Comparison of ENCODE assay signal across 11 cellular contexts in the genomic region with DNA sequence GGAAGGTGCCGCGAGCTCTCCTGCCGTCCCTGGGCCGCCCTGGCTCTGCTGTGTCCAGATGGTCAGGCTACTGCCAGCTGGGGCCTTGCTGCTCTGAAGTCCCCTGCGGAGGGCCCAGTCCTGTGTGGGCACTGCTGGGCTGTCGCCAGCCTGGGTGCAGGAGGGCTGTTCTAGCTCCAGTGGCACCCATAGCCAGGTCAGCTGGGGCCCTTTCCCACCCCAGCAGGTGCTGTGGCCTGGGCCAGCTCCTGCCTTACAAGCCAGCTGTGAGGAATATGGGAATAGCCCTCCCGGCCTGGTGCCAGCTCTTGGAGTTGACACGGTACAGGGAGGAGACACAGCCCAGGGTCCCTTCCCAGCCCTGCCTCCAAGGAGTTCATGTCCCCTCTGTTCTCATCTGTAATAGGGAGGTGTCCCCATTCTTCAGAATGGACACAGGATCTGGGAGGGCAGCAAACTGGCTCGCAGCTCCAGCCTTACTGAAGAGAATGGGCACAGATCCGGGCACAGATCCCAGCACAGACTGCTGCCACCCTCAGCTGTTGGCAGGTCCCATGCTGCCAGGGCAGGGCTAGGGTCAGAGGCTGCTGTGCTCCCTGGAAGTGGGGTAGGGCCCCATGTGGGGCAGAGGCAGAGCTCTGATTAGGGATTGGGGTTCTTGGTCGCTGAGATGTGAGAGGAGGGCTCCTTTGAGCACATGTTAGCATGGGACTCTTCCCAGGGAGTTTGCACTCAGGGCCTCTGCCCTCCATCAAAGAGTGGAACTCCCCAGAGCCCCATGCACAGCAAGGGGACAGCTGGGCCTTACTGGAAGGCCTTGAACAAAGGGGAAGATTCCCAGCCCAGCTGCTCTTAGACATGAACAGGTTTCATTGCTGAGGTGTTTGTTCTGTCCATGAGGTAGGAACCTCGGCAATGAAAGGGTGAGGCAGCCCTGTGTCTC. TPM values are rescaled to one million over a fixed set of nuclear protein-coding genes. Genes with fewer than 3 reads are reported as not detected.
A peak's percentile ranks its signal among the peaks of the same experiment; 100 is the strongest.
DNase-seq lines count a peak whose midpoint lies in the region; ATAC-seq and TF ChIP-seq lines count a peak whose summit lies in the region.
"Had no signal": no experiment of that assay in that cellular context is flagged by ENCODE, and none has a peak within 500 bp of the region (broad histone marks: within the 10 kb centered on the region; RNA-seq: fewer than 3 reads in every experiment).

No MANE protein-coding gene starts in this region.

- BruUV-seq in HCT116 (replicated peaks; lab: Mats Ljungman, UMichigan): no TSS peak

- H3K27me3 Mint-ChIP-seq in WTC11 (ENCODE audit: low read depth): peaks cover 8% of the 10 kb centered on the region

- intact Hi-C loops in HCT116 (cut with micrococcal nuclease): no loop called here

- no peaks in the 10 kb centered on the region for H3K9me2 ChIP-seq in HCT116 (ENCODE audit: insufficient read depth)

- CTCF ChIA-PET in HCT116 (lab: Charles Lee) (interaction anchor here (1.4 kb wide), 1 partner anchor 14 kb away, joined by 6 read pairs; no protein-coding TSS in a partner anchor), WTC11 (lab: Charles Lee) (interaction anchor here (3.0 kb wide), 1 partner anchor 14 kb away, joined by 17 read pairs; no protein-coding TSS in a partner anchor)

- H2AFZ ChIP-seq in HCT116 (ENCODE audit: low read depth, low read length, poor library complexity, severe bottlenecking): no peak overlapping the region
- H2AFZ ChIP-seq: GM23338 had no signal

- H3K9me3 Mint-ChIP-seq in WTC11: no peaks in the 10 kb centered on the region
- no peaks in the 10 kb centered on the region for H3K9me3 Mint-ChIP-seq in stimulated activated effector memory CD8-positive, alpha-beta T cell treated with anti-CD3 and anti-CD28 coated beads, Interleukin-12 subunit alpha, Interleukin-12 subunit beta, amount 100 ng/mL, for 72 hours

- H3K9me3 ChIP-seq in HCT116 (ENCODE audit: control insufficient read depth in 1 of 2, insufficient read depth in 1 of 2, low read depth in 1 of 2, low read length in 2 of 2): no peaks in the 10 kb centered on the region

- no peaks in the 10 kb centered on the region; the same call in 1 of the 2 replicates for H3K79me2 ChIP-seq in HCT116 (ENCODE audit: insufficient read depth, low read length)

- no peaks in the 10 kb centered on the region for H3K27me3 ChIP-seq in HCT116 (ENCODE audit: insufficient read depth, low read length)

- no peak overlapping the region for H3K4me3 Mint-ChIP-seq in WTC11
- no peak overlapping the region for H3K4me3 Mint-ChIP-seq in stimulated activated effector memory CD8-positive, alpha-beta T cell treated with anti-CD3 and anti-CD28 coated beads, Interleukin-12 subunit alpha, Interleukin-12 subunit beta, amount 100 ng/mL, for 72 hours
- H3K4me3 Mint-ChIP-seq: GM23338 had no signal

- POLR2A ChIA-PET in HCT116 (lab: Charles Lee): no interaction called here
- POLR2A ChIA-PET in WTC11 (lab: Charles Lee): interaction anchor here (1.2 kb wide), 1 partner anchor 23 kb away, joined by 4 read pairs; the partner anchor contains the start of gene SLC2A11

- TF ChIP-seq RAD21 in HCT116 (IDR thresholded peaks at IDR 0.05; ENCODE audit: low read depth): no peak

- no peak for TF ChIP-seq POLR2A in HCT116 (IDR thresholded peaks at IDR 0.05; ENCODE audit: borderline replicate concordance, extremely low read depth, insufficient read depth, insufficient read length)

- no peaks in the 10 kb centered on the region for H3K4me1 ChIP-seq in HCT116 (ENCODE audit: control insufficient read depth in 1 of 2, insufficient read depth in 2 of 2, low read length in 2 of 2)

- no peak overlapping the region for H3K9ac ChIP-seq in HCT116 (ENCODE audit: low read length)

- H3K36me3 Mint-ChIP-seq in WTC11: peaks cover 10% of the 10 kb centered on the region
- H3K36me3 Mint-ChIP-seq in stimulated activated effector memory CD8-positive, alpha-beta T cell treated with anti-CD3 and anti-CD28 coated beads, Interleukin-12 subunit alpha, Interleukin-12 subunit beta, amount 100 ng/mL, for 72 hours: peaks cover 56% of the 10 kb centered on the region

- no peak for TF ChIP-seq CTCF in HCT116 (IDR thresholded peaks at IDR 0.05 in 2 of 3, conservative IDR thresholded peaks at IDR 0.05 in 1 of 3; ENCODE audit: borderline replicate concordance in 1 of 3, insufficient read depth in 1 of 3, low read depth in 2 of 3, low read length in 2 of 3)
- no peak for TF ChIP-seq CTCF in WTC11 (IDR thresholded peaks at IDR 0.05)

- ATAC-seq in HCT116 (no peak), WTC11 (no peak), HG03159 (IDR thresholded peaks at IDR 0.05; ENCODE audit: unreplicated experiment) (no peak), HG03378 (IDR thresholded peaks at IDR 0.05; ENCODE audit: unreplicated experiment) (no peak)
- ATAC-seq in stimulated activated effector memory CD8-positive, alpha-beta T cell treated with anti-CD3 and anti-CD28 coated beads, Interleukin-12 subunit alpha, Interleukin-12 subunit beta, amount 100 ng/mL, for 72 hours: no peak
- ATAC-seq: GM23338 had no signal

- H3K4me3 ChIP-seq in HCT116 (replicated peaks in 1 of 2; ENCODE audit: low read depth in 1 of 2, low read length in 2 of 2): no peak overlapping the region
- H3K4me3 ChIP-seq: GM23338 had no signal

- no peak for DNase-seq in HCT116 (ENCODE audit: low read depth, low spot score)
- peak; percentile 0 for DNase-seq in WTC11 (ENCODE audit: low spot score)
- DNase-seq in hippocampal formation (lab: John Stamatoyannopoulos, UW): peak; percentile 51 to 67
- DNase-seq in stimulated activated effector memory CD8-positive, alpha-beta T cell treated with anti-CD3 and anti-CD28 coated beads, Interleukin-12 subunit alpha, Interleukin-12 subunit beta, amount 100 ng/mL, for 72 hours (ENCODE audit: low spot score in 2 of 2): no peak
- DNase-seq in HUDEP-2 (lab: John Stamatoyannopoulos, UW; ENCODE audit: unreplicated experiment in 76 of 76): no peak
- DNase-seq: activated naive CD4-positive, alpha-beta T cell treated with anti-CD3 and anti-CD28 coated beads, Interleukin-2, amount 50 U/mL, for 16 hours; stimulated activated CD8-positive, alpha-beta memory T cell treated with anti-CD3 and anti-CD28 coated beads, Interleukin-4, amount 100 ng/mL, for 48 hours had no signal

- H3K27ac ChIP-seq in HCT116 (ENCODE audit: low read depth, low read length): 0 out of 2 replicates have a peak overlapping the region, but pooled peaks have one; percentile 9
- H3K27ac ChIP-seq: VCaP had no signal

- H4K20me1 ChIP-seq in HCT116 (ENCODE audit: insufficient read depth): no peaks in the 10 kb centered on the region

- H3K4me1 Mint-ChIP-seq in WTC11: peaks cover 11% of the 10 kb centered on the region
- peaks cover 29% of the 10 kb centered on the region for H3K4me1 Mint-ChIP-seq in stimulated activated effector memory CD8-positive, alpha-beta T cell treated with anti-CD3 and anti-CD28 coated beads, Interleukin-12 subunit alpha, Interleukin-12 subunit beta, amount 100 ng/mL, for 72 hours

- H3K27ac Mint-ChIP-seq in WTC11: peak overlapping the region; percentile 72; the same call in 1 of the 2 replicates
- H3K27ac Mint-ChIP-seq in stimulated activated effector memory CD8-positive, alpha-beta T cell treated with anti-CD3 and anti-CD28 coated beads, Interleukin-12 subunit alpha, Interleukin-12 subunit beta, amount 100 ng/mL, for 72 hours: peak overlapping the region; percentile 75
- H3K27ac Mint-ChIP-seq: GM23338 had no signal

- H3K4me2 ChIP-seq in HCT116 (ENCODE audit: low read length): no peak overlapping the region
- H3K4me2 ChIP-seq: GM23338 had no signal

- RAD21 ChIA-PET in HCT116 (lab: Charles Lee; ENCODE audit: low non-redundant PET in 1 of 2, low total read pairs in 2 of 2, uncharacterized antibody in 2 of 2, unreplicated experiment in 2 of 2): no interaction called here

- peaks cover 5 to 7% of the 10 kb centered on the region in 2 experiments; a peak in 3 of 4 replicates for H3K36me3 ChIP-seq in HCT116 (ENCODE audit: control insufficient read depth in 1 of 2, insufficient read depth in 2 of 2, low read length in 2 of 2)

TF ChIP-seq in HCT116, 20 proteins besides CTCF, POLR2A, EP300 and RAD21 (continues in another document):
- TF ChIP-seq SIN3A (IDR thresholded peaks at IDR 0.05; ENCODE audit: low read depth) (no peak), EGR1 (IDR thresholded peaks at IDR 0.05; ENCODE audit: low read depth) (no peak), JUND (IDR thresholded peaks at IDR 0.05) (no peak), CBX3 (IDR thresholded peaks at IDR 0.05; ENCODE audit: low read depth) (no peak), TCF7L2 (IDR thresholded peaks at IDR 0.05; ENCODE audit: borderline replicate concordance, extremely low read depth, insufficient read depth, insufficient read length) (no peak), FOSL1 (IDR thresholded peaks at IDR 0.05; ENCODE audit: low read depth) (no peak), ELF1 (IDR thresholded peaks at IDR 0.05; ENCODE audit: borderline replicate concordance, low read depth) (no peak), EZH2 (IDR thresholded peaks at IDR 0.05) (no peak)

TF ChIP-seq in WTC11, 78 proteins besides CTCF, POLR2A, EP300 and RAD21:
- TF ChIP-seq NR3C1 (CRISPR knock-in tag; conservative IDR thresholded peaks at IDR 0.05; ENCODE audit: low read depth): no peak

RNA-seq across cellular contexts. Expression of gene DERL3, which starts 3.7 kb away (rescaled TPM):
- total RNA-seq in HCT116 (2021; ENCODE audit: unreplicated experiment): not detected
- 0.08 and 0.09 TPM in 2 replicates for polyA plus RNA-seq in HCT116 (2012)
- total RNA-seq in WTC11 (2021): 10.9 to 12.5 TPM (median 11.3 TPM) in 3 replicates

RNA-seq across cellular contexts. Expression of gene SLC2A11, which starts 22.6 kb away (rescaled TPM):
- 17.2 TPM for total RNA-seq in HCT116 (2021; ENCODE audit: unreplicated experiment)
- 8.5 and 9.4 TPM in 2 replicates for polyA plus RNA-seq in HCT116 (2012)
- total RNA-seq in WTC11 (2021): 17.2 to 21.1 TPM (median 19.9 TPM) in 3 replicates

RNA-seq across cellular contexts. Expression of gene SMARCB1, which starts 48.3 kb away (rescaled TPM):
- 101 TPM for total RNA-seq in HCT116 (2021; ENCODE audit: unreplicated experiment)
- polyA plus RNA-seq in HCT116 (2012): 118 and 129 TPM in 2 replicates
- 135 to 149 TPM (median 146 TPM) in 3 replicates for total RNA-seq in WTC11 (2021)

RNA-seq across cellular contexts. Expression of gene MIF, which starts 59.1 kb away (rescaled TPM):
- total RNA-seq in HCT116 (2021; ENCODE audit: unreplicated experiment): 1,511 TPM
- polyA plus RNA-seq in HCT116 (2012): 2,200 and 2,435 TPM in 2 replicates
- total RNA-seq in WTC11 (2021): 1,424 to 1,978 TPM (median 1,885 TPM) in 3 replicates

Comparison
In these comparisons a context has a peak if more than half of its experiments do, and no peak if none do; other contexts are left out.
1. DNase-seq: peak in WTC11 (single experiment) and hippocampal formation (2 of 2); none in HCT116 (single experiment), stimulated activated effector memory CD8-positive, alpha-beta T cell treated with anti-CD3 and anti-CD28 coated beads, Interleukin-12 subunit alpha, Interleukin-12 subunit beta, amount 100 ng/mL, for 72 hours (0 of 2) and HUDEP-2 (0 of 76).
2. RNA of gene DERL3, which starts 3.7 kb away (total RNA-seq): 10.9 to 12.5 TPM in WTC11; not detected in HCT116 (single experiment); every median in the first group is over 10 times any median in the second.